16 cellular contexts compared by ENCODE assay signal in genomic region chr12:77540097-77540496, GRCh38.
"Had no signal": no experiment of that assay in that cellular context is flagged by ENCODE, and none has a peak within 500 bp of the region (broad histone marks: within the 10 kb centered on the region; RNA-seq: fewer than 3 reads in every experiment).

No MANE protein-coding gene starts in this region.

- DNase-seq: activated CD4-positive, alpha-beta T cell treated with anti-CD3 and anti-CD28 coated beads for 48 hours; activated CD8-positive, alpha-beta T cell treated with anti-CD3 and anti-CD28 coated beads, Interleukin-2, amount 10 ng/mL, durations not matched to agents 7 days and 5 days; activated naive CD4-positive, alpha-beta T cell treated with anti-CD3 and anti-CD28 coated beads for 36 hours; caudate nucleus; cortex of kidney; effector memory CD4-positive, alpha-beta T cell; kidney glomerular epithelial cell; retina; small intestine; stomach had no signal

- H3K27me3 ChIP-seq: hepatocyte, stomach had no signal

- H2AFZ ChIP-seq: hepatocyte, parathyroid adenoma had no signal

- ATAC-seq: activated CD8-positive, alpha-beta T cell treated with anti-CD3 and anti-CD28 coated beads, Interleukin-2, amount 10 ng/mL, durations not matched to agents 7 days and 5 days; activated T-helper 17 cell treated with anti-CD3 and anti-CD28 coated beads, Interleukin-2, amount 50 U/mL, for 72 hours; WTC11 had no signal

- H3K9ac ChIP-seq: parathyroid adenoma had no signal

- H3K4me1 ChIP-seq: parathyroid adenoma, stomach had no signal

- H3K4me2 ChIP-seq: hepatocyte had no signal

- H3K36me3 ChIP-seq: stomach, thoracic aorta had no signal

- H3K9me3 ChIP-seq: stomach, thoracic aorta had no signal

- H3K4me3 ChIP-seq: hepatocyte, stomach, thoracic aorta had no signal

- H3K27ac ChIP-seq: epithelial cell of prostate, hepatocyte, parathyroid adenoma, stomach, thoracic aorta had no signal

- H3K79me2 ChIP-seq: hepatocyte, parathyroid adenoma had no signal
